In genomic region chr13:96822900-96823299, GRCh38 we compare ENCODE assay signal across 8 cellular contexts.
DNase-seq lines count a peak whose midpoint lies in the region; ATAC-seq and TF ChIP-seq lines count a peak whose summit lies in the region.

No MANE protein-coding gene starts in this region.

- in situ Hi-C loops in SK-MEL-5 (cut with HindIII; ENCODE audit: low pct_unique_long_range_greater_than_20kb, low sequenced_read_pairs): no loop called here

- CTCF ChIA-PET in HCT116 (lab: Charles Lee): interaction anchor here (0.7 to 3.7 kb wide), 4 partner anchors 136 to 803 kb away, joined by 3 to 20 read pairs (median 5); no protein-coding TSS in a partner anchor

- TF ChIP-seq POLR2A in HCT116 (IDR thresholded peaks at IDR 0.05; ENCODE audit: borderline replicate concordance, extremely low read depth, insufficient read depth, insufficient read length): no peak

- no peaks in the 10 kb centered on the region for H3K9me2 ChIP-seq in HCT116 (ENCODE audit: insufficient read depth)

- no TSS peak for BruUV-seq in HCT116 (replicated peaks; lab: Mats Ljungman, UMichigan)

- H3K9me3 ChIP-seq in HCT116 (ENCODE audit: control insufficient read depth in 1 of 2, insufficient read depth in 1 of 2, low read depth in 1 of 2, low read length in 2 of 2): no peaks in the 10 kb centered on the region

- TF ChIP-seq CTCF in HCT116 (IDR thresholded peaks at IDR 0.05 in 2 of 3, conservative IDR thresholded peaks at IDR 0.05 in 1 of 3; ENCODE audit: borderline replicate concordance in 1 of 3, insufficient read depth in 1 of 3, low read depth in 2 of 3, low read length in 2 of 3): peak; percentile 42 to 66 (median 64); a peak in 5 of 6 replicates

- POLR2A ChIA-PET in HCT116 (lab: Charles Lee): no interaction called here

- RAD21 ChIA-PET in HCT116 (lab: Charles Lee; ENCODE audit: low non-redundant PET in 1 of 2, low total read pairs in 2 of 2, uncharacterized antibody in 2 of 2, unreplicated experiment in 2 of 2): interaction anchor here in 1 of 2 experiments (0.7 kb wide), 1 partner anchor 134 kb away, joined by 3 read pairs; no protein-coding TSS in a partner anchor

- H3K4me1 Mint-ChIP-seq in activated T-cell treated with anti-CD3 and anti-CD28 coated beads, Interleukin-2, amount 50 U/mL, for 24 hours (ENCODE audit: low read depth): no peaks in the 10 kb centered on the region

- H3K27me3 Mint-ChIP-seq in activated T-cell treated with anti-CD3 and anti-CD28 coated beads, Interleukin-2, amount 50 U/mL, for 24 hours: no peaks in the 10 kb centered on the region

- DNase-seq in DMS53 treated with DMSO at 0.1 percent for 48 hours (lab: John Stamatoyannopoulos, UW; ENCODE audit: unreplicated experiment) (peak; percentile 15), HCT116 (ENCODE audit: low read depth, low spot score) (peak; percentile 54), SK-MEL-5 (ENCODE audit: low read depth, low spot score) (peak; percentile 83), kidney tubule cell (ENCODE audit: low spot score) (peak; percentile 25), NCI-H128 (lab: John Stamatoyannopoulos, UW; ENCODE audit: unreplicated experiment) (no peak), midbrain (lab: John Stamatoyannopoulos, UW) (no peak)
- DNase-seq in activated T-cell treated with anti-CD3 and anti-CD28 coated beads, Interleukin-2, amount 50 U/mL, for 24 hours: no peak

- H3K27me3 ChIP-seq in HCT116 (ENCODE audit: insufficient read depth, low read length): peaks cover 6% of the 10 kb centered on the region; the same call in 1 of the 2 replicates

- H2AFZ ChIP-seq in HCT116 (ENCODE audit: low read depth, low read length, poor library complexity, severe bottlenecking): peak overlapping the region; percentile 55

- ATAC-seq in HCT116 (peak; percentile 100), HG03095 (IDR thresholded peaks at IDR 0.05; ENCODE audit: unreplicated experiment) (no peak)

- H3K4me2 ChIP-seq in HCT116 (ENCODE audit: low read length): no peak overlapping the region

- no peaks in the 10 kb centered on the region for H3K36me3 ChIP-seq in HCT116 (ENCODE audit: control insufficient read depth in 1 of 2, insufficient read depth in 2 of 2, low read length in 2 of 2)

- no peaks in the 10 kb centered on the region for H3K9me3 Mint-ChIP-seq in activated T-cell treated with anti-CD3 and anti-CD28 coated beads, Interleukin-2, amount 50 U/mL, for 24 hours

- no peaks in the 10 kb centered on the region for H3K4me1 ChIP-seq in HCT116 (ENCODE audit: control insufficient read depth in 1 of 2, insufficient read depth in 2 of 2, low read length in 2 of 2)

- intact Hi-C loops in HCT116 (cut with micrococcal nuclease): loop anchor here (2.0 kb wide), 1 partner anchor 136 kb away; no protein-coding TSS in a partner anchor

- peak; percentile 54 for TF ChIP-seq RAD21 in HCT116 (IDR thresholded peaks at IDR 0.05; ENCODE audit: low read depth)

- H3K27ac ChIP-seq in HCT116 (ENCODE audit: low read depth, low read length): no peak overlapping the region

- H3K9ac ChIP-seq in HCT116 (ENCODE audit: low read length): no peak overlapping the region

- H3K36me3 Mint-ChIP-seq in activated T-cell treated with anti-CD3 and anti-CD28 coated beads, Interleukin-2, amount 50 U/mL, for 24 hours (ENCODE audit: low read depth): no peaks in the 10 kb centered on the region

- H3K4me3 Mint-ChIP-seq in activated T-cell treated with anti-CD3 and anti-CD28 coated beads, Interleukin-2, amount 50 U/mL, for 24 hours: no peak overlapping the region

- H3K27ac Mint-ChIP-seq in activated T-cell treated with anti-CD3 and anti-CD28 coated beads, Interleukin-2, amount 50 U/mL, for 24 hours: no peak overlapping the region

- H3K79me2 ChIP-seq in HCT116 (ENCODE audit: insufficient read depth, low read length): no peaks in the 10 kb centered on the region

- no peaks in the 10 kb centered on the region for H4K20me1 ChIP-seq in HCT116 (ENCODE audit: insufficient read depth)

- H3K4me3 ChIP-seq in HCT116 (replicated peaks in 1 of 2; ENCODE audit: low read depth in 1 of 2, low read length in 2 of 2): no peak overlapping the region

TF ChIP-seq in HCT116, 20 proteins besides CTCF, POLR2A, EP300 and RAD21:
- TF ChIP-seq EZH2 (IDR thresholded peaks at IDR 0.05) (no peak), YY1 (IDR thresholded peaks at IDR 0.05; ENCODE audit: extremely low read depth, insufficient replicate concordance, low read depth, low read length) (peak; percentile 63), CBX3 (IDR thresholded peaks at IDR 0.05; ENCODE audit: low read depth) (peak; percentile 53; the same call in 1 of the 2 replicates)

Comparison
In these comparisons a context has a peak if more than half of its experiments do, and no peak if none do; other contexts are left out.
1. DNase-seq: peak in DMS53 treated with DMSO at 0.1 percent for 48 hours (single experiment), HCT116 (single experiment), SK-MEL-5 (single experiment) and kidney tubule cell (single experiment); none in NCI-H128 (single experiment), activated T-cell treated with anti-CD3 and anti-CD28 coated beads, Interleukin-2, amount 50 U/mL, for 24 hours (single experiment) and midbrain (single experiment).